ENCODE assay signal across 2 cellular contexts in the genomic region with DNA sequence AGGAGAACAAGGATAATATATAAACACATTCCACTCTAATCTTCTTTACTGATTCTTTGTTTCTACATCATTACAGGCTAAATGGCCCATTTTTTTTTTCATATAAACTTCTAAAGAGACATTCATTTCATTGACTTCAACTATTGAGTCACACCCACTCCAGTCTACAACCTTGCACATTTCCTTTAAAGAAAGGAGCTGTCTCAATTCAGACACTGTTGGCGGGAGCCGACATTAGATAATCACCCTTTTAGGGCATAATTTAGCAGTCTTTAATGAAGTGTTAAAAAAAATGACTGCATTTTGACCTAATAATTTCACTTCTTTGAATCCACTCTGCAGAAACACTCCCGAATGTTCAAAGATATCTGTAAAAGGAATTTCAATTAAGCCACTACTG.
TF ChIP-seq lines count a peak whose summit lies in the region.

No MANE protein-coding gene starts in this region.

TF ChIP-seq in A549, 52 proteins besides CTCF, POLR2A, EP300 and RAD21 (continued from another document):
- TF ChIP-seq, protein P1, sequence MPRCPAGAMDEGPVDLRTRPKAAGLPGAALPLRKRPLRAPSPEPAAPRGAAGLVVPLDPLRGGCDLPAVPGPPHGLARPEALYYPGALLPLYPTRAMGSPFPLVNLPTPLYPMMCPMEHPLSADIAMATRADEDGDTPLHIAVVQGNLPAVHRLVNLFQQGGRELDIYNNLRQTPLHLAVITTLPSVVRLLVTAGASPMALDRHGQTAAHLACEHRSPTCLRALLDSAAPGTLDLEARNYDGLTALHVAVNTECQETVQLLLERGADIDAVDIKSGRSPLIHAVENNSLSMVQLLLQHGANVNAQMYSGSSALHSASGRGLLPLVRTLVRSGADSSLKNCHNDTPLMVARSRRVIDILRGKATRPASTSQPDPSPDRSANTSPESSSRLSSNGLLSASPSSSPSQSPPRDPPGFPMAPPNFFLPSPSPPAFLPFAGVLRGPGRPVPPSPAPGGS (IDR thresholded peaks at IDR 0.05), result no peak
- TF ChIP-seq, protein P2, sequence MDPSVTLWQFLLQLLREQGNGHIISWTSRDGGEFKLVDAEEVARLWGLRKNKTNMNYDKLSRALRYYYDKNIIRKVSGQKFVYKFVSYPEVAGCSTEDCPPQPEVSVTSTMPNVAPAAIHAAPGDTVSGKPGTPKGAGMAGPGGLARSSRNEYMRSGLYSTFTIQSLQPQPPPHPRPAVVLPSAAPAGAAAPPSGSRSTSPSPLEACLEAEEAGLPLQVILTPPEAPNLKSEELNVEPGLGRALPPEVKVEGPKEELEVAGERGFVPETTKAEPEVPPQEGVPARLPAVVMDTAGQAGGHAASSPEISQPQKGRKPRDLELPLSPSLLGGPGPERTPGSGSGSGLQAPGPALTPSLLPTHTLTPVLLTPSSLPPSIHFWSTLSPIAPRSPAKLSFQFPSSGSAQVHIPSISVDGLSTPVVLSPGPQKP (IDR thresholded peaks at IDR 0.05; ENCODE audit: low read depth, low read length), result no peak
- TF ChIP-seq MAFK (IDR thresholded peaks at IDR 0.05; ENCODE audit: partially characterized antibody), result no peak

TF ChIP-seq in HCT116, 20 proteins besides CTCF, POLR2A, EP300 and RAD21 (continued from another document):
- TF ChIP-seq, protein P3, sequence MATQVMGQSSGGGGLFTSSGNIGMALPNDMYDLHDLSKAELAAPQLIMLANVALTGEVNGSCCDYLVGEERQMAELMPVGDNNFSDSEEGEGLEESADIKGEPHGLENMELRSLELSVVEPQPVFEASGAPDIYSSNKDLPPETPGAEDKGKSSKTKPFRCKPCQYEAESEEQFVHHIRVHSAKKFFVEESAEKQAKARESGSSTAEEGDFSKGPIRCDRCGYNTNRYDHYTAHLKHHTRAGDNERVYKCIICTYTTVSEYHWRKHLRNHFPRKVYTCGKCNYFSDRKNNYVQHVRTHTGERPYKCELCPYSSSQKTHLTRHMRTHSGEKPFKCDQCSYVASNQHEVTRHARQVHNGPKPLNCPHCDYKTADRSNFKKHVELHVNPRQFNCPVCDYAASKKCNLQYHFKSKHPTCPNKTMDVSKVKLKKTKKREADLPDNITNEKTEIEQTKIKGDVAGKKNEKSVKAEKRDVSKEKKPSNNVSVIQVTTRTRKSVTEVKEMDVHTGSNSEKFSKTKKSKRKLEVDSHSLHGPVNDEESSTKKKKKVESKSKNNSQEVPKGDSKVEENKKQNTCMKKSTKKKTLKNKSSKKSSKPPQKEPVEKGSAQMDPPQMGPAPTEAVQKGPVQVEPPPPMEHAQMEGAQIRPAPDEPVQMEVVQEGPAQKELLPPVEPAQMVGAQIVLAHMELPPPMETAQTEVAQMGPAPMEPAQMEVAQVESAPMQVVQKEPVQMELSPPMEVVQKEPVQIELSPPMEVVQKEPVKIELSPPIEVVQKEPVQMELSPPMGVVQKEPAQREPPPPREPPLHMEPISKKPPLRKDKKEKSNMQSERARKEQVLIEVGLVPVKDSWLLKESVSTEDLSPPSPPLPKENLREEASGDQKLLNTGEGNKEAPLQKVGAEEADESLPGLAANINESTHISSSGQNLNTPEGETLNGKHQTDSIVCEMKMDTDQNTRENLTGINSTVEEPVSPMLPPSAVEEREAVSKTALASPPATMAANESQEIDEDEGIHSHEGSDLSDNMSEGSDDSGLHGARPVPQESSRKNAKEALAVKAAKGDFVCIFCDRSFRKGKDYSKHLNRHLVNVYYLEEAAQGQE (IDR thresholded peaks at IDR 0.05; ENCODE audit: low read depth), result no peak
- TF ChIP-seq TCF7L2 (IDR thresholded peaks at IDR 0.05; ENCODE audit: borderline replicate concordance, extremely low read depth, insufficient read depth, insufficient read length) (no peak), SIN3A (IDR thresholded peaks at IDR 0.05; ENCODE audit: low read depth) (no peak), YY1 (IDR thresholded peaks at IDR 0.05; ENCODE audit: extremely low read depth, insufficient replicate concordance, low read depth, low read length) (no peak), ZFX (IDR thresholded peaks at IDR 0.05) (no peak), EZH2 (IDR thresholded peaks at IDR 0.05) (no peak), EGR1 (IDR thresholded peaks at IDR 0.05; ENCODE audit: low read depth) (no peak), POLR2AphosphoS5 (IDR thresholded peaks at IDR 0.05; ENCODE audit: low read depth, low read length) (no peak), EZH2phosphoT487 (IDR thresholded peaks at IDR 0.05; ENCODE audit: borderline replicate concordance) (no peak), JUND (IDR thresholded peaks at IDR 0.05) (no peak), CBX3 (IDR thresholded peaks at IDR 0.05; ENCODE audit: low read depth) (no peak), SRF (IDR thresholded peaks at IDR 0.05; ENCODE audit: low read depth) (no peak), FOSL1 (IDR thresholded peaks at IDR 0.05; ENCODE audit: low read depth) (no peak), CEBPB (IDR thresholded peaks at IDR 0.05; ENCODE audit: low read depth) (no peak)
- TF ChIP-seq, protein P4, sequence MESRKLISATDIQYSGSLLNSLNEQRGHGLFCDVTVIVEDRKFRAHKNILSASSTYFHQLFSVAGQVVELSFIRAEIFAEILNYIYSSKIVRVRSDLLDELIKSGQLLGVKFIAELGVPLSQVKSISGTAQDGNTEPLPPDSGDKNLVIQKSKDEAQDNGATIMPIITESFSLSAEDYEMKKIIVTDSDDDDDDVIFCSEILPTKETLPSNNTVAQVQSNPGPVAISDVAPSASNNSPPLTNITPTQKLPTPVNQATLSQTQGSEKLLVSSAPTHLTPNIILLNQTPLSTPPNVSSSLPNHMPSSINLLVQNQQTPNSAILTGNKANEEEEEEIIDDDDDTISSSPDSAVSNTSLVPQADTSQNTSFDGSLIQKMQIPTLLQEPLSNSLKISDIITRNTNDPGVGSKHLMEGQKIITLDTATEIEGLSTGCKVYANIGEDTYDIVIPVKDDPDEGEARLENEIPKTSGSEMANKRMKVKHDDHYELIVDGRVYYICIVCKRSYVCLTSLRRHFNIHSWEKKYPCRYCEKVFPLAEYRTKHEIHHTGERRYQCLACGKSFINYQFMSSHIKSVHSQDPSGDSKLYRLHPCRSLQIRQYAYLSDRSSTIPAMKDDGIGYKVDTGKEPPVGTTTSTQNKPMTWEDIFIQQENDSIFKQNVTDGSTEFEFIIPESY (IDR thresholded peaks at IDR 0.05; ENCODE audit: extremely low read depth, insufficient replicate concordance, low read length), result no peak
- TF ChIP-seq, protein P5, sequence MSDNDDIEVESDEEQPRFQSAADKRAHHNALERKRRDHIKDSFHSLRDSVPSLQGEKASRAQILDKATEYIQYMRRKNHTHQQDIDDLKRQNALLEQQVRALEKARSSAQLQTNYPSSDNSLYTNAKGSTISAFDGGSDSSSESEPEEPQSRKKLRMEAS (IDR thresholded peaks at IDR 0.05), result no peak
